ENCODE assay signal across 1 cellular context in genomic region chr19:4803736-4804695, GRCh38.
A peak's percentile ranks its signal among the peaks of the same experiment; 100 is the strongest.
TF ChIP-seq lines count a peak whose summit lies in the region.

No MANE protein-coding gene starts in this region.

TF ChIP-seq in HEK293, 187 proteins besides CTCF, POLR2A, EP300 and RAD21 (continued from another document):
- TF ChIP-seq ZNF280D (tag by site-specific recombination; IDR thresholded peaks at IDR 0.05) (no peak), ZNF629 (tag by site-specific recombination; IDR thresholded peaks at IDR 0.05) (0 out of 2 replicates have a peak, but pooled peaks have one; percentile 9), OVOL3 (tag by site-specific recombination; IDR thresholded peaks at IDR 0.05) (no peak), ZNF664 (tag by site-specific recombination; IDR thresholded peaks at IDR 0.05) (peak; percentile 95), ZSCAN5A (tag by site-specific recombination; IDR thresholded peaks at IDR 0.05) (no peak)
TF ChIP-seq in HEK293: peak in this region for 18.
